11 cellular contexts compared by ENCODE assay signal in genomic region chr1:243496173-243496553, GRCh38.
DNase-seq lines count a peak whose midpoint lies in the region; ATAC-seq, FAIRE-seq and TF ChIP-seq lines count a peak whose summit lies in the region.
"Had no signal": no experiment of that assay in that cellular context is flagged by ENCODE, and none has a peak within 500 bp of the region (broad histone marks: within the 10 kb centered on the region; RNA-seq: fewer than 3 reads in every experiment).

No MANE protein-coding gene starts in this region.

- H3K27me3 ChIP-seq in ascending aorta = no peaks in the 10 kb centered on the region
- H3K27me3 ChIP-seq in foreskin keratinocyte = no peaks in the 10 kb centered on the region

- DNase-seq in HTR-8/SVneo (ENCODE audit: insufficient read length, low spot score) (no peak), ascending aorta (ENCODE audit: low spot score in 2 of 2) (no peak), left lobe of liver (ENCODE audit: low spot score) (peak; percentile 75), substantia nigra (lab: John Stamatoyannopoulos, UW) (peak in 47 of 49 donors; percentile 41 to 87 (median 76)), foreskin keratinocyte (no peak), NCI-H2081 treated with DMSO at 0.1 percent for 48 hours (lab: John Stamatoyannopoulos, UW) (no peak)
- DNase-seq in stimulated activated naive CD4-positive, alpha-beta T cell treated with Interleukin-2 at 50 U/mL for 16 hours (lab: John Stamatoyannopoulos, UW) = no peak
- DNase-seq: NCI-H1417 treated with DMSO at 0.1 percent for 48 hours had no signal

- no peaks in the 10 kb centered on the region for H3K9me3 ChIP-seq in ascending aorta

- intact Hi-C loops in ascending aorta (cut with DNase I) = no loop called here

- peak overlapping the region; percentile 77 to 83 for H3K27ac ChIP-seq in ascending aorta
- H3K27ac ChIP-seq in substantia nigra (ENCODE audit: low read depth, low read length, poor library complexity, severe bottlenecking) = peak overlapping the region; percentile 72
- no peak overlapping the region for H3K27ac ChIP-seq in foreskin keratinocyte

- no peaks in the 10 kb centered on the region for H3K36me3 ChIP-seq in ascending aorta

- H3K4me1 ChIP-seq in ascending aorta (peaks cover 0 to 9% of the 10 kb centered on the region in 2 donors), foreskin keratinocyte (peaks cover 6% of the 10 kb centered on the region)

- peak; percentile 58 for FAIRE-seq in HTR-8/SVneo (lab: Jason Lieb, UNC)
- FAIRE-seq: TTC549 had no signal

- peak overlapping the region in 1 of 2 donors; percentile 16 for H3K4me3 ChIP-seq in ascending aorta
- H3K4me3 ChIP-seq: lung had no signal

- no peak for TF ChIP-seq CTCF in ascending aorta (IDR thresholded peaks at IDR 0.05)
- no peak for TF ChIP-seq CTCF in foreskin keratinocyte (conservative IDR thresholded peaks at IDR 0.05)

- ATAC-seq in left lobe of liver (peak; percentile 73), foreskin keratinocyte (no peak), GM18873 (IDR thresholded peaks at IDR 0.05; ENCODE audit: low FRiP score, unreplicated experiment) (no peak)

Comparison
In these comparisons a context has a peak if more than half of its experiments do, and no peak if none do; other contexts are left out.
1. DNase-seq: peak in left lobe of liver (single experiment) and substantia nigra (47 of 49); none in HTR-8/SVneo (single experiment), ascending aorta (0 of 2), foreskin keratinocyte (0 of 2), stimulated activated naive CD4-positive, alpha-beta T cell treated with Interleukin-2 at 50 U/mL for 16 hours (single experiment) and NCI-H2081 treated with DMSO at 0.1 percent for 48 hours (single experiment).